23 cellular contexts compared by ENCODE assay signal in the genomic region with DNA sequence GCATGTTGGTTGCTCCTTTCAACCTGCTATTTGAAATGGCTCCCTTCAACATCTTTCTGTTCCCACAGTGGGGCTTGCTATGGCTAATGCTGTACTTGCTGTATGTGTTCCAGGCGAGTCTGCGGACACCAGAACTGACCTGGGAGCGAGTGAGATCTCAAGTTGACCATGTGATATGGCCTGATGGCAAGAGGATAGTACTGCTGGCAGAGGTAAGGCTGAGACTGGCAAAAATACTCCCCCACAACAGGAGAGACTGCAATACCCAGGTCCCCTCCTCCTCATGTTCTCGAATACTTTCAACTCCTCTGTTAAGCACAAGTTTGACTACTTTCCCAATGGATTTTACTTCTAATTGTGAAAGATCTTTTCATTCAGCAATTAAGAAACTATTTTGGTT. TPM values are rescaled to one million over a fixed set of nuclear protein-coding genes. Genes with fewer than 3 reads are reported as not detected.
DNase-seq lines count a peak whose midpoint lies in the region; ATAC-seq and TF ChIP-seq lines count a peak whose summit lies in the region.
"Had no signal": no experiment of that assay in that cellular context is flagged by ENCODE, and none has a peak within 500 bp of the region (broad histone marks: within the 10 kb centered on the region; RNA-seq: fewer than 3 reads in every experiment).

No MANE protein-coding gene starts in this region.

- H3K36me3 ChIP-seq in cardiac muscle cell (no peaks in the 10 kb centered on the region), heart left ventricle (peaks cover 0 to 46% (median 16%) of the 10 kb centered on the region in 9 donors), skeletal muscle tissue (ENCODE audit: control insufficient read depth in 3 of 3, insufficient read depth in 3 of 3, low read length in 3 of 3) (peaks cover 9 to 17% (median 16%) of the 10 kb centered on the region in 3 donors)
- H3K36me3 ChIP-seq: BE2C had no signal

- no peaks in the 10 kb centered on the region for H3K9me3 ChIP-seq in cardiac muscle cell (ENCODE audit: low read depth)
- no peaks in the 10 kb centered on the region for H3K9me3 ChIP-seq in heart left ventricle
- no peaks in the 10 kb centered on the region for H3K9me3 ChIP-seq in skeletal muscle tissue (ENCODE audit: control insufficient read depth in 3 of 3, low read length in 3 of 3)
- H3K9me3 ChIP-seq: A549; BE2C; BLaER1 treated with 17β-estradiol and CSF1 and Interleukin-3, amounts not matched to agents 10 nM and 100 nM had no signal

- TF ChIP-seq POLR2A in heart left ventricle (IDR thresholded peaks at IDR 0.05): no peak

- H3K4me1 ChIP-seq in cardiac muscle cell (ENCODE audit: low read depth): peaks cover 24% of the 10 kb centered on the region
- H3K4me1 ChIP-seq in heart left ventricle: peaks cover 0 to 21% (median 0%) of the 10 kb centered on the region in 12 donors
- peaks cover 12 to 19% (median 12%) of the 10 kb centered on the region in 3 donors for H3K4me1 ChIP-seq in skeletal muscle tissue (ENCODE audit: control insufficient read depth in 3 of 3, insufficient read depth in 3 of 3, low read length in 3 of 3)

- H3K4me3 ChIP-seq in cardiac muscle cell: no peak overlapping the region
- H3K4me3 ChIP-seq in heart left ventricle: no peak overlapping the region
- peak overlapping the region in 1 of 3 donors; percentile 34 for H3K4me3 ChIP-seq in skeletal muscle tissue (ENCODE audit: low read length in 3 of 3)
- H3K4me3 ChIP-seq: A549; BLaER1 treated with 17β-estradiol and CSF1 and Interleukin-3, amounts not matched to agents 10 nM and 100 nM; GM12878; GM23248 had no signal

- intact Hi-C loops in heart left ventricle (cut with DNase I): no loop called here

- no peak for TF ChIP-seq CTCF in cardiac muscle cell (IDR thresholded peaks at IDR 0.05; ENCODE audit: low read depth, low read length)
- no peak for TF ChIP-seq CTCF in heart left ventricle (IDR thresholded peaks at IDR 0.05)
- TF ChIP-seq CTCF in 22Rv1 (IDR thresholded peaks at IDR 0.05): no peak

- H3K27ac ChIP-seq in cardiac muscle cell (peak overlapping the region; percentile 79), heart left ventricle (peak overlapping the region in 1 of 12 donors; percentile 55), 22Rv1 (peak overlapping the region; percentile 12; the same call in 1 of the 2 replicates), caudate nucleus (ENCODE audit: low read depth, low read length) (peak overlapping the region; percentile 48), skeletal muscle tissue (ENCODE audit: low read depth, low read length) (peak overlapping the region; percentile 90)
- H3K27ac ChIP-seq: A549; BLaER1 treated with 17β-estradiol and CSF1 and Interleukin-3, amounts not matched to agents 10 nM and 100 nM; GM23248 had no signal

- peak overlapping the region in 1 of 3 donors; percentile 47 for H3K9ac ChIP-seq in skeletal muscle tissue (ENCODE audit: low read depth in 1 of 3, low read length in 3 of 3)
- H3K9ac ChIP-seq: BLaER1 treated with 17β-estradiol and CSF1 and Interleukin-3, amounts not matched to agents 10 nM and 100 nM; GM23248 had no signal

- H3K27me3 ChIP-seq in cardiac muscle cell: no peaks in the 10 kb centered on the region
- no peaks in the 10 kb centered on the region for H3K27me3 ChIP-seq in heart left ventricle
- no peaks in the 10 kb centered on the region for H3K27me3 ChIP-seq in skeletal muscle tissue (ENCODE audit: control insufficient read depth in 3 of 3, insufficient read depth in 3 of 3, low read length in 3 of 3)
- H3K27me3 ChIP-seq: BE2C; BLaER1 treated with 17β-estradiol and CSF1 and Interleukin-3, amounts not matched to agents 10 nM and 100 nM had no signal

- DNase-seq in cardiac muscle cell (ENCODE audit: low read depth in 1 of 2, low spot score in 1 of 2) (no peak), heart left ventricle (no peak), caudate nucleus (lab: John Stamatoyannopoulos, UW) (peak in 10 of 61 donors; percentile 13 to 73 (median 27))
- DNase-seq: 8988T; ACHN; AML-193; BE2C; CD4-positive, alpha-beta T cell; CD8-positive, alpha-beta memory T cell; DMS 273 treated with DMSO at 0.1 percent for 48 hours; DMS79; EL; GDM1; GM23248; H7; HCEC 1CT had no signal

- 83 to 89% (median 85%) methylated on average over 4 of the region's 4 CpGs for WGBS in heart left ventricle, 4 donors

- ATAC-seq in heart left ventricle: no peak
- no peak for ATAC-seq in GM21528 (IDR thresholded peaks at IDR 0.05; ENCODE audit: low FRiP score, unreplicated experiment)
- no peak for ATAC-seq in HG03108 (IDR thresholded peaks at IDR 0.05; ENCODE audit: unreplicated experiment)
- ATAC-seq: A549, GM12878 had no signal

RNA-seq across cellular contexts. Expression of gene STRIP2, which starts 11.5 kb away (rescaled TPM):
- total RNA-seq in cardiac muscle cell: 23.5 and 38.9 TPM in 2 replicates
- polyA plus RNA-seq in cardiac muscle cell: 11.7 and 22.0 TPM in 2 replicates
- total RNA-seq in heart left ventricle: 10 to 100 TPM; 11.4 to 43.7 (median 18.2) TPM
- 10 to 100 TPM in 1 of 2 donors, 1 to 10 TPM in 1; 7.6 to 29.3 TPM for polyA plus RNA-seq in heart left ventricle
- total RNA-seq in skeletal muscle tissue: 5.2 TPM
- polyA plus RNA-seq: CD8-positive, alpha-beta memory T cell had no signal
